Comparison of ENCODE assay signal across 29 cellular contexts in genomic region chr20:20228351-20228750, GRCh38.
"Had no signal": no experiment of that assay in that cellular context is flagged by ENCODE, and none has a peak within 500 bp of the region (broad histone marks: within the 10 kb centered on the region; RNA-seq: fewer than 3 reads in every experiment).

No MANE protein-coding gene starts in this region.

- H3K4me3 ChIP-seq: left lung, lower lobe of right lung, neural progenitor cell, right atrium auricular region, right lobe of liver, smooth muscle cell, tibial nerve, uterus had no signal

- H3K4me1 ChIP-seq: left lung, lower lobe of right lung, parathyroid adenoma, right atrium auricular region, right lobe of liver, tibial nerve, uterus had no signal

- DNase-seq: hypothalamus; immature natural killer cell; kidney; left colon; left lung; lower lobe of right lung; mesendoderm; naive B cell; natural killer cell; nephron progenitor cell; occipital lobe; right lobe of liver; stimulated activated CD4-positive, alpha-beta T cell treated with anti-CD3 and anti-CD28 coated beads, Interleukin-1b, Interleukin-23, amount 100 ng/mL, for 48 hours; stimulated activated CD4-positive, alpha-beta T cell treated with anti-CD3 and anti-CD28 coated beads, Interleukin-2, amount 100 ng/mL, for 48 hours; stimulated activated CD4-positive, alpha-beta T cell treated with anti-CD3 and anti-CD28 coated beads, Interleukin-4, amount 100 ng/mL, for 4 hours; stimulated activated CD8-positive, alpha-beta memory T cell treated with anti-CD3 and anti-CD28 coated beads, Interleukin-4, amount 100 ng/mL, for 48 hours; stimulated activated naive CD4-positive, alpha-beta T cell treated with Interleukin-2 at 50 U/mL for 16 hours; stimulated activated naive CD8-positive, alpha-beta T cell treated with anti-CD3 and anti-CD28 coated beads, Interleukin-15, amount 100 ng/mL, for 72 hours; substantia nigra; uterus had no signal

- H3K4me1 Mint-ChIP-seq: stimulated activated memory B cell treated with anti-CD40 and anti-IgM and Interleukin-4, amounts not matched to agents 10 μg/mL and 1 μg/mL and 100 μg/mL, for 72 hours; stimulated activated naive CD8-positive, alpha-beta T cell treated with anti-CD3 and anti-CD28 coated beads, Interleukin-15, amount 100 ng/mL, for 72 hours had no signal

- H3K27ac ChIP-seq: left lung, lower lobe of right lung, neural progenitor cell, neutrophil, parathyroid adenoma, right atrium auricular region, right lobe of liver, tibial nerve, uterus had no signal

- H3K9me3 Mint-ChIP-seq: natural killer cell; stimulated activated memory B cell treated with anti-CD40 and anti-IgM and Interleukin-4, amounts not matched to agents 10 μg/mL and 1 μg/mL and 100 μg/mL, for 72 hours had no signal

- H3K36me3 Mint-ChIP-seq: immature natural killer cell; mesothelial cell of epicardium; naive B cell; natural killer cell; neural progenitor cell; stimulated activated memory B cell treated with anti-CD40 and anti-IgM and Interleukin-4, amounts not matched to agents 10 μg/mL and 1 μg/mL and 100 μg/mL, for 72 hours; type B pancreatic cell had no signal

- H3K27me3 ChIP-seq: neural progenitor cell, right atrium auricular region, right lobe of liver, tibial nerve, uterus had no signal

- H3K9ac ChIP-seq: neural progenitor cell, parathyroid adenoma had no signal

- H3K4me3 Mint-ChIP-seq: immature natural killer cell; mesothelial cell of epicardium; naive B cell; natural killer cell; nephron progenitor cell; neural progenitor cell; stimulated activated memory B cell treated with anti-CD40 and anti-IgM and Interleukin-4, amounts not matched to agents 10 μg/mL and 1 μg/mL and 100 μg/mL, for 72 hours; stimulated activated naive CD8-positive, alpha-beta T cell treated with anti-CD3 and anti-CD28 coated beads, Interleukin-15, amount 100 ng/mL, for 72 hours; type B pancreatic cell had no signal

- H3K27ac Mint-ChIP-seq: mesothelial cell of epicardium; naive B cell; natural killer cell; nephron progenitor cell; neural progenitor cell; stimulated activated memory B cell treated with anti-CD40 and anti-IgM and Interleukin-4, amounts not matched to agents 10 μg/mL and 1 μg/mL and 100 μg/mL, for 72 hours; stimulated activated naive CD8-positive, alpha-beta T cell treated with anti-CD3 and anti-CD28 coated beads, Interleukin-15, amount 100 ng/mL, for 72 hours; type B pancreatic cell had no signal

- H3K4me2 ChIP-seq: neural progenitor cell, smooth muscle cell had no signal

- H3K36me3 ChIP-seq: left lung, lower lobe of right lung, neural progenitor cell, neutrophil, right atrium auricular region, right lobe of liver, tibial nerve, uterus had no signal

- H3K9me3 ChIP-seq: lower lobe of right lung, neutrophil, right lobe of liver, uterus had no signal

- H2AFZ ChIP-seq: neural progenitor cell, parathyroid adenoma had no signal

- ATAC-seq: left colon; left lung; lower lobe of right lung; natural killer cell; right lobe of liver; stimulated activated memory B cell treated with anti-CD40 and anti-IgM and Interleukin-4, amounts not matched to agents 10 μg/mL and 1 μg/mL and 100 μg/mL, for 72 hours; stimulated activated naive CD8-positive, alpha-beta T cell treated with anti-CD3 and anti-CD28 coated beads, Interleukin-15, amount 100 ng/mL, for 72 hours had no signal

- H3K79me2 ChIP-seq: parathyroid adenoma had no signal
